1 cellular context compared by ENCODE assay signal in genomic region chr10:95290801-95291633, GRCh38.
TF ChIP-seq lines count a peak whose summit lies in the region.

PDLIM1 (minus strand) TSS chr10:95291003; CDS start chr10:95290915, 88 bp downstream.

TF ChIP-seq in HEK293, 187 proteins besides CTCF, POLR2A, EP300 and RAD21 (continued from another document):
- TF ChIP-seq ZNF692 (tag by site-specific recombination; IDR thresholded peaks at IDR 0.05) (0 out of 2 replicates have a peak, but pooled peaks have one; percentile 68), ZNF510 (tag by site-specific recombination; IDR thresholded peaks at IDR 0.05; ENCODE audit: insufficient replicate concordance) (no peak), ZNF639 (tag by site-specific recombination; IDR thresholded peaks at IDR 0.05) (peak; percentile 76; the same call in 1 of the 2 replicates), ZNF544 (tag by site-specific recombination; IDR thresholded peaks at IDR 0.05) (no peak), ZBTB11 (tag by site-specific recombination; conservative IDR thresholded peaks at IDR 0.05; ENCODE audit: low read depth) (peak; percentile 47; the same call in 1 of the 2 replicates), ZNF501 (tag by site-specific recombination; IDR thresholded peaks at IDR 0.05) (0 out of 2 replicates have a peak, but pooled peaks have one; percentile 31), ZNF274 (IDR thresholded peaks at IDR 0.05; ENCODE audit: low read length) (no peak), ZNF274 (tag by site-specific recombination; IDR thresholded peaks at IDR 0.05; ENCODE audit: borderline replicate concordance) (no peak), ZNF341 (tag by site-specific recombination; IDR thresholded peaks at IDR 0.05; ENCODE audit: low read depth) (peak; percentile 88), KLF8 (tag by site-specific recombination; IDR thresholded peaks at IDR 0.05) (no peak), ZNF610 (tag by site-specific recombination; IDR thresholded peaks at IDR 0.05; ENCODE audit: borderline replicate concordance) (peak; percentile 78; the same call in 1 of the 2 replicates), SCRT1 (tag by site-specific recombination; IDR thresholded peaks at IDR 0.05; ENCODE audit: borderline replicate concordance) (no peak), ZIC2 (tag by site-specific recombination; IDR thresholded peaks at IDR 0.05) (peak; percentile 46), KLF17 (tag by site-specific recombination; IDR thresholded peaks at IDR 0.05) (peak; percentile 22; the same call in 1 of the 2 replicates), ZNF239 (tag by site-specific recombination; IDR thresholded peaks at IDR 0.05) (no peak), ZNF202 (tag by site-specific recombination; IDR thresholded peaks at IDR 0.05; ENCODE audit: borderline replicate concordance) (no peak), GLIS2 (tag by site-specific recombination; IDR thresholded peaks at IDR 0.05) (peak; percentile 72; the same call in 1 of the 2 replicates), ZNF2 (tag by site-specific recombination; IDR thresholded peaks at IDR 0.05) (0 out of 2 replicates have a peak, but pooled peaks have one; percentile 29), KLF9 (tag by site-specific recombination; IDR thresholded peaks at IDR 0.05; ENCODE audit: low read depth) (peak; percentile 42), ZNF24 (tag by site-specific recombination; IDR thresholded peaks at IDR 0.05) (no peak; the same call in 1 of the 2 replicates), ZNF670 (tag by site-specific recombination; IDR thresholded peaks at IDR 0.05; ENCODE audit: low read depth) (no peak), ZNF530 (tag by site-specific recombination; IDR thresholded peaks at IDR 0.05; ENCODE audit: low read depth) (no peak), ZNF585B (tag by site-specific recombination; IDR thresholded peaks at IDR 0.05) (no peak), PRDM4 (tag by site-specific recombination; IDR thresholded peaks at IDR 0.05) (no peak), SP7 (tag by site-specific recombination; IDR thresholded peaks at IDR 0.05) (peak; percentile 25), ZNF394 (tag by site-specific recombination; IDR thresholded peaks at IDR 0.05; ENCODE audit: borderline replicate concordance) (0 out of 2 replicates have a peak, but pooled peaks have one; percentile 33), ZNF335 (tag by site-specific recombination; conservative IDR thresholded peaks at IDR 0.05) (peak; percentile 62), ZNF596 (tag by site-specific recombination; IDR thresholded peaks at IDR 0.05) (0 out of 2 replicates have a peak, but pooled peaks have one; percentile 3), GLIS1 (tag by site-specific recombination; IDR thresholded peaks at IDR 0.05) (peak; percentile 43), ZNF391 (tag by site-specific recombination; IDR thresholded peaks at IDR 0.05; ENCODE audit: borderline replicate concordance, low read depth) (0 out of 2 replicates have a peak, but pooled peaks have one; percentile 57), ZFP37 (tag by site-specific recombination; IDR thresholded peaks at IDR 0.05) (no peak), ZSCAN30 (tag by site-specific recombination; IDR thresholded peaks at IDR 0.05) (no peak; the same call in 1 of the 2 replicates), ZNF660 (tag by site-specific recombination; IDR thresholded peaks at IDR 0.05) (0 out of 2 replicates have a peak, but pooled peaks have one; percentile 23), MZF1 (tag by site-specific recombination; IDR thresholded peaks at IDR 0.05; ENCODE audit: borderline replicate concordance) (0 out of 2 replicates have a peak, but pooled peaks have one; percentile 15), ZNF600 (tag by site-specific recombination; IDR thresholded peaks at IDR 0.05) (peak; percentile 49), ZNF529 (tag by site-specific recombination; IDR thresholded peaks at IDR 0.05; ENCODE audit: insufficient replicate concordance) (no peak), ZXDB (tag by site-specific recombination; IDR thresholded peaks at IDR 0.05) (peak; percentile 32; the same call in 1 of the 2 replicates), SALL2 (tag by site-specific recombination; IDR thresholded peaks at IDR 0.05; ENCODE audit: borderline replicate concordance) (no peak), ZNF404 (tag by site-specific recombination; IDR thresholded peaks at IDR 0.05) (no peak), ZNF76 (tag by site-specific recombination; IDR thresholded peaks at IDR 0.05; ENCODE audit: borderline replicate concordance, low read depth) (peak; percentile 82), ZNF623 (tag by site-specific recombination; IDR thresholded peaks at IDR 0.05) (no peak), ZBTB8A (tag by site-specific recombination; IDR thresholded peaks at IDR 0.05) (peak; percentile 83), ZNF561 (tag by site-specific recombination; IDR thresholded peaks at IDR 0.05; ENCODE audit: borderline replicate concordance) (0 out of 2 replicates have a peak, but pooled peaks have one; percentile 24), INSM2 (tag by site-specific recombination; IDR thresholded peaks at IDR 0.05) (no peak), ZNF121 (tag by site-specific recombination; IDR thresholded peaks at IDR 0.05) (peak; percentile 62; the same call in 1 of the 2 replicates)
